In the genomic region with DNA sequence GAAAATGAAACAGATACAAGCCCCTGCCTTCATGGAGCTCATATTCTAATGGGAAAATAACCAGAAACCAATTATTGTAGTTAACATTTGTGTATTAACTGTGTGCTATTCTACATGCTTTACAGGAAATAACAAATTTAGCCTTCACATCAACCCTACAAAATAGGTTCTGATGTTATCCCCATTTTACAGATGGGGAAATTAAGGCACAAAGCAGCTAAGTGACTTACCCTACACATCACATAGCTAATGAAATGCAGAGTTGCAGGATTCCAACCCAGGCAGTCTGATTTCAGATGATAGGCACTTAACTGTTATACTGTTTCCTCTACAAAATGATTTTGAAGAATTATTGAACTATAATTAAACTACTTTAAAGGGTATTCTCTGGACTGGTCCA, we compare ENCODE assay signal across 8 cellular contexts.
"Had no signal": no experiment of that assay in that cellular context is flagged by ENCODE, and none has a peak within 500 bp of the region (broad histone marks: within the 10 kb centered on the region; RNA-seq: fewer than 3 reads in every experiment).

No MANE protein-coding gene starts in this region.

- H3K4me3 ChIP-seq: GM12878 had no signal

- FAIRE-seq: G401.6, GM12878, GM12891, GM12892, GM18507, GM19239 had no signal

- DNase-seq: GDM1, GF-D8 had no signal

- ATAC-seq: GM12878 had no signal
